In genomic region chr2:177271981-177272666, GRCh38 we compare ENCODE assay signal across 1 cellular context.
TF ChIP-seq lines count a peak whose summit lies in the region.

No MANE protein-coding gene starts in this region.

TF ChIP-seq in IMR-90, 13 proteins besides CTCF, POLR2A, EP300 and RAD21:
- TF ChIP-seq USF2 (IDR thresholded peaks at IDR 0.05; ENCODE audit: low read depth, low read length): no peak
- no peak for TF ChIP-seq MAZ (IDR thresholded peaks at IDR 0.05; ENCODE audit: borderline replicate concordance, low read depth, low read length)
- no peak for TF ChIP-seq FOS (IDR thresholded peaks at IDR 0.05; ENCODE audit: low read depth, low read length)
- TF ChIP-seq MXI1 (IDR thresholded peaks at IDR 0.05; ENCODE audit: borderline replicate concordance, low read depth, low read length): no peak
- TF ChIP-seq MAFK (IDR thresholded peaks at IDR 0.05; ENCODE audit: low read depth, low read length): no peak
- TF ChIP-seq CHD1 (IDR thresholded peaks at IDR 0.05; ENCODE audit: low read depth, low read length): no peak
- TF ChIP-seq NFE2L2 (IDR thresholded peaks at IDR 0.05; ENCODE audit: low read depth, low read length): no peak
TF ChIP-seq in IMR-90: peak in this region for 0.
